ENCODE assay signal across 1 cellular context in the genomic region with DNA sequence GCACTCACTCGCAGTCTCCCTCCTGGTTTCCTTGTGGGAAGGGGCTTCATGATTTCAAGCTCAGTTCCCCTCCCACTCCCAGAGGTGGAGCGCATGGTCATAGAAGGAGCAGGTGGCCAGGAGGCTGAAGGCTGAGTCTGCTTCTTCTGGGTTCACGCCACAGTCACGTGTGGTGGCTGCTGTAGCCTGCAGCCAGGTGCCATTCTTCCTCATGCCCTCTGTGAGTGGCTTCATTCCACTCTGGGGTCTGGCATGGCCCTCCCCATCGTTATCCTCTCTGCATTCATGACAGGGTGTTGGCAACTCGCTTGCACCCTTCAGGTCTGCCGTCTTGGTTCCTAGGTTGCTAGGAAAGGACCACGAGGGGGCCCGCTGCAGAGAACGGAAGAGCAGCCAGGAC.
TF ChIP-seq lines count a peak whose summit lies in the region.

No MANE protein-coding gene starts in this region.

TF ChIP-seq in GM12878, 131 proteins besides CTCF, POLR2A, EP300 and RAD21:
- TF ChIP-seq NRF1 (conservative IDR thresholded peaks at IDR 0.05; ENCODE audit: low read depth, low read length) (no peak), CREM (IDR thresholded peaks at IDR 0.05; ENCODE audit: low read depth) (no peak), CBX3 (IDR thresholded peaks at IDR 0.05; ENCODE audit: borderline replicate concordance, low read depth) (no peak), IKZF1 (conservative IDR thresholded peaks at IDR 0.05) (no peak), PKNOX1 (IDR thresholded peaks at IDR 0.05) (no peak), TCF3 (IDR thresholded peaks at IDR 0.05; ENCODE audit: borderline replicate concordance, insufficient read depth, low read depth, low read length) (no peak), MYB (IDR thresholded peaks at IDR 0.05; ENCODE audit: borderline replicate concordance, low read depth, low read length) (no peak), PBX3 (IDR thresholded peaks at IDR 0.05; ENCODE audit: insufficient replicate concordance, low read depth, low read length) (no peak), CBFB (IDR thresholded peaks at IDR 0.05; ENCODE audit: low read depth) (no peak)
- TF ChIP-seq, protein P1, sequence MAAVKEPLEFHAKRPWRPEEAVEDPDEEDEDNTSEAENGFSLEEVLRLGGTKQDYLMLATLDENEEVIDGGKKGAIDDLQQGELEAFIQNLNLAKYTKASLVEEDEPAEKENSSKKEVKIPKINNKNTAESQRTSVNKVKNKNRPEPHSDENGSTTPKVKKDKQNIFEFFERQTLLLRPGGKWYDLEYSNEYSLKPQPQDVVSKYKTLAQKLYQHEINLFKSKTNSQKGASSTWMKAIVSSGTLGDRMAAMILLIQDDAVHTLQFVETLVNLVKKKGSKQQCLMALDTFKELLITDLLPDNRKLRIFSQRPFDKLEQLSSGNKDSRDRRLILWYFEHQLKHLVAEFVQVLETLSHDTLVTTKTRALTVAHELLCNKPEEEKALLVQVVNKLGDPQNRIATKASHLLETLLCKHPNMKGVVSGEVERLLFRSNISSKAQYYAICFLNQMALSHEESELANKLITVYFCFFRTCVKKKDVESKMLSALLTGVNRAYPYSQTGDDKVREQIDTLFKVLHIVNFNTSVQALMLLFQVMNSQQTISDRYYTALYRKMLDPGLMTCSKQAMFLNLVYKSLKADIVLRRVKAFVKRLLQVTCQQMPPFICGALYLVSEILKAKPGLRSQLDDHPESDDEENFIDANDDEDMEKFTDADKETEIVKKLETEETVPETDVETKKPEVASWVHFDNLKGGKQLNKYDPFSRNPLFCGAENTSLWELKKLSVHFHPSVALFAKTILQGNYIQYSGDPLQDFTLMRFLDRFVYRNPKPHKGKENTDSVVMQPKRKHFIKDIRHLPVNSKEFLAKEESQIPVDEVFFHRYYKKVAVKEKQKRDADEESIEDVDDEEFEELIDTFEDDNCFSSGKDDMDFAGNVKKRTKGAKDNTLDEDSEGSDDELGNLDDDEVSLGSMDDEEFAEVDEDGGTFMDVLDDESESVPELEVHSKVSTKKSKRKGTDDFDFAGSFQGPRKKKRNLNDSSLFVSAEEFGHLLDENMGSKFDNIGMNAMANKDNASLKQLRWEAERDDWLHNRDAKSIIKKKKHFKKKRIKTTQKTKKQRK (IDR thresholded peaks at IDR 0.05; ENCODE audit: low read depth, low read length): no peak
- TF ChIP-seq, protein P2, sequence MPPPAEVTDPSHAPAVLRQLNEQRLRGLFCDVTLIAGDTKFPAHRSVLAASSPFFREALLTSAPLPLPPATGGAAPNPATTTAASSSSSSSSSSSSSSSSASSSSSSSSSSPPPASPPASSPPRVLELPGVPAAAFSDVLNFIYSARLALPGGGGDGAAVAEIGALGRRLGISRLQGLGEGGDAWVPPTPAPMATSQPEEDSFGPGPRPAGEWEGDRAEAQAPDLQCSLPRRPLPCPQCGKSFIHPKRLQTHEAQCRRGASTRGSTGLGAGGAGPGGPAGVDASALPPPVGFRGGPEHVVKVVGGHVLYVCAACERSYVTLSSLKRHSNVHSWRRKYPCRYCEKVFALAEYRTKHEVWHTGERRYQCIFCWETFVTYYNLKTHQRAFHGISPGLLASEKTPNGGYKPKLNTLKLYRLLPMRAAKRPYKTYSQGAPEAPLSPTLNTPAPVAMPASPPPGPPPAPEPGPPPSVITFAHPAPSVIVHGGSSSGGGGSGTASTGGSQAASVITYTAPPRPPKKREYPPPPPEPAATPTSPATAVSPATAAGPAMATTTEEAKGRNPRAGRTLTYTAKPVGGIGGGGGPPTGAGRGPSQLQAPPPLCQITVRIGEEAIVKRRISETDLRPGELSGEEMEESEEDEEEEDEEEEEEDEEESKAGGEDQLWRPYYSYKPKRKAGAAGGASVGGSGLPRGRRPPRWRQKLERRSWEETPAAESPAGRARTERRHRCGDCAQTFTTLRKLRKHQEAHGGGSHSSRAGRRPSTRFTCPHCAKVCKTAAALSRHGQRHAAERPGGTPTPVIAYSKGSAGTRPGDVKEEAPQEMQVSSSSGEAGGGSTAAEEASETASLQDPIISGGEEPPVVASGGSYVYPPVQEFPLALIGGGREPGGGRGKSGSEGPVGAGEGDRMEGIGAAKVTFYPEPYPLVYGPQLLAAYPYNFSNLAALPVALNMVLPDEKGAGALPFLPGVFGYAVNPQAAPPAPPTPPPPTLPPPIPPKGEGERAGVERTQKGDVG (CRISPR knock-in tag; IDR thresholded peaks at IDR 0.05): no peak
